In genomic region chr17:40671282-40671681, GRCh38 we compare ENCODE assay signal across 19 cellular contexts. TPM values are rescaled to one million over a fixed set of nuclear protein-coding genes. Genes with fewer than 3 reads are reported as not detected.
"Had no signal": no experiment of that assay in that cellular context is flagged by ENCODE, and none has a peak within 500 bp of the region (broad histone marks: within the 10 kb centered on the region; RNA-seq: fewer than 3 reads in every experiment).

No MANE protein-coding gene starts in this region.

- H3K4me1 Mint-ChIP-seq: activated naive CD4-positive, alpha-beta T cell treated with anti-CD3 and anti-CD28 coated beads, Interleukin-2, amount 50 U/mL, for 24 hours had no signal

- H3K27ac ChIP-seq: coronary artery, left ventricle myocardium inferior, sigmoid colon, stomach, thoracic aorta had no signal

- H3K27ac Mint-ChIP-seq: activated naive CD4-positive, alpha-beta T cell treated with anti-CD3 and anti-CD28 coated beads, Interleukin-2, amount 50 U/mL, for 24 hours; natural killer cell treated with Interleukin-12 subunit alpha and Interleukin-12 subunit beta and Interleukin-15 and Interleukin-18, amount 100 ng/mL, for 72 hours had no signal

- H3K9me3 ChIP-seq: left ventricle myocardium inferior, sigmoid colon, stomach, thoracic aorta had no signal

- H3K9me3 Mint-ChIP-seq: activated naive CD4-positive, alpha-beta T cell treated with anti-CD3 and anti-CD28 coated beads, Interleukin-2, amount 50 U/mL, for 24 hours; natural killer cell treated with Interleukin-12 subunit alpha and Interleukin-12 subunit beta and Interleukin-15 and Interleukin-18, amount 100 ng/mL, for 72 hours had no signal

- H3K36me3 ChIP-seq: left ventricle myocardium inferior, sigmoid colon, stomach, thoracic aorta had no signal

- DNase-seq: activated CD4-positive, alpha-beta T cell treated with anti-CD3 and anti-CD28 coated beads for 1 hour; activated CD4-positive, alpha-beta T cell treated with anti-CD3 and anti-CD28 coated beads, Interleukin-2, amount 50 U/mL, for 4 hours; activated effector memory CD4-positive, alpha-beta T cell treated with Interleukin-2 at 50 U/mL for 16 hours; hippocampal formation; left ventricle myocardium inferior; mesenchymal stem cell; sigmoid colon; stimulated activated CD4-positive, alpha-beta T cell treated with anti-CD3 and anti-CD28 coated beads, Interleukin-2, amount 100 ng/mL, for 24 hours; stomach; T-helper 1 cell; T1000 had no signal

- H3K36me3 Mint-ChIP-seq: activated naive CD4-positive, alpha-beta T cell treated with anti-CD3 and anti-CD28 coated beads, Interleukin-2, amount 50 U/mL, for 24 hours; natural killer cell treated with Interleukin-12 subunit alpha and Interleukin-12 subunit beta and Interleukin-15 and Interleukin-18, amount 100 ng/mL, for 72 hours had no signal

- H3K4me1 ChIP-seq: left ventricle myocardium inferior, sigmoid colon, stomach had no signal

- FAIRE-seq: keratinocyte had no signal

- H3K4me3 Mint-ChIP-seq: activated naive CD4-positive, alpha-beta T cell treated with anti-CD3 and anti-CD28 coated beads, Interleukin-2, amount 50 U/mL, for 24 hours; natural killer cell treated with Interleukin-12 subunit alpha and Interleukin-12 subunit beta and Interleukin-15 and Interleukin-18, amount 100 ng/mL, for 72 hours had no signal

- ATAC-seq: esophagus mucosa; natural killer cell treated with Interleukin-12 subunit alpha and Interleukin-12 subunit beta and Interleukin-15 and Interleukin-18, amount 100 ng/mL, for 72 hours had no signal

- H3K4me3 ChIP-seq: coronary artery, left ventricle myocardium inferior, sigmoid colon, stomach, thoracic aorta had no signal

RNA-seq across cellular contexts. Expression of gene KRT222, which starts 6.3 kb away (rescaled TPM):
- total RNA-seq: natural killer cell treated with Interleukin-12 subunit alpha and Interleukin-12 subunit beta and Interleukin-15 and Interleukin-18, amount 100 ng/mL, for 72 hours; pulmonary artery endothelial cell had no signal

RNA-seq across cellular contexts. Expression of gene KRT24, which starts 32.3 kb away (rescaled TPM):
- total RNA-seq: left ventricle myocardium inferior; natural killer cell treated with Interleukin-12 subunit alpha and Interleukin-12 subunit beta and Interleukin-15 and Interleukin-18, amount 100 ng/mL, for 72 hours; omental fat pad; pulmonary artery endothelial cell; thoracic aorta had no signal
